19 cellular contexts compared by ENCODE assay signal in the genomic region with DNA sequence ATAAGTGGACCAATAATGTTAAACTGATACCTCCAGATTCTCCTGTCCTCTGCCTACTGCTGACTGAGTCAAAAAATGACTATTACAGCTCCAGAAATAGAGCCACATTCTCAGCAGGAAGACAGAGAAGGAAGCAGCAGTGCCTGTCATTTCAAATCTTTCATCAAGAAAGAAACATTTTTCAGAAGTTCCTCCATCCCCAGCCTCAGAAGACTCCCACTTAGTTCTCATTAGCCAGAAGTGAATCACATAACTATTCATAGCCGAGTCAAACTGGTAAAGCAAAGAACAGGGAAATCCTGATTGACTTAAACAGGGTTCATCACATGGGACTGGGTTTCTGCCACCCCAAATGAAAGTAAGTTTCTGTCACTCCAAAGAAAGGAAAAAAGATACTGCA.
"Had no signal": no experiment of that assay in that cellular context is flagged by ENCODE, and none has a peak within 500 bp of the region (broad histone marks: within the 10 kb centered on the region; RNA-seq: fewer than 3 reads in every experiment).

No MANE protein-coding gene starts in this region.

- H3K4me1 ChIP-seq: foreskin keratinocyte, left ventricle myocardium inferior, lower lobe of right lung, parathyroid adenoma, prostate gland, tibial artery, upper lobe of left lung, vagina had no signal

- H3K27ac ChIP-seq: foreskin keratinocyte, left ventricle myocardium inferior, lower lobe of right lung, parathyroid adenoma, prostate gland, skin epidermis, tibial artery, upper lobe of left lung, vagina had no signal

- H3K36me3 ChIP-seq: left ventricle myocardium inferior, lower lobe of right lung, prostate gland, tibial artery, upper lobe of left lung, vagina had no signal

- H2AFZ ChIP-seq: parathyroid adenoma had no signal

- DNase-seq: effector memory CD8-positive, alpha-beta T cell; immature natural killer cell; kidney; left cardiac atrium; left ventricle myocardium inferior; lower lobe of right lung; mesenchymal stem cell; midbrain; naive B cell; stimulated activated CD4-positive, alpha-beta T cell treated with anti-CD3 and anti-CD28 coated beads, Interleukin-2, amount 100 ng/mL, for 48 hours; stimulated activated naive CD8-positive, alpha-beta T cell treated with anti-CD3 and anti-CD28 coated beads, Interleukin-15, Interleukin-2, amounts not matched to agents 100 U/mL and 50 U/mL, for 24 hours; tibial artery; upper lobe of left lung had no signal

- H3K9ac ChIP-seq: parathyroid adenoma had no signal

- ATAC-seq: effector memory CD8-positive, alpha-beta T cell; foreskin keratinocyte; left cardiac atrium; lower lobe of right lung; sciatic nerve; stimulated activated naive CD8-positive, alpha-beta T cell treated with anti-CD3 and anti-CD28 coated beads, Interleukin-15, Interleukin-2, amounts not matched to agents 100 U/mL and 50 U/mL, for 24 hours had no signal

- H3K4me3 ChIP-seq: left ventricle myocardium inferior, lower lobe of right lung, prostate gland, skin epidermis, tibial artery, upper lobe of left lung, vagina had no signal

- H3K27me3 ChIP-seq: foreskin keratinocyte, tibial artery, upper lobe of left lung, vagina had no signal

- H3K79me2 ChIP-seq: parathyroid adenoma had no signal

- FAIRE-seq: kidney had no signal
